ENCODE assay signal across 28 cellular contexts in the genomic region with DNA sequence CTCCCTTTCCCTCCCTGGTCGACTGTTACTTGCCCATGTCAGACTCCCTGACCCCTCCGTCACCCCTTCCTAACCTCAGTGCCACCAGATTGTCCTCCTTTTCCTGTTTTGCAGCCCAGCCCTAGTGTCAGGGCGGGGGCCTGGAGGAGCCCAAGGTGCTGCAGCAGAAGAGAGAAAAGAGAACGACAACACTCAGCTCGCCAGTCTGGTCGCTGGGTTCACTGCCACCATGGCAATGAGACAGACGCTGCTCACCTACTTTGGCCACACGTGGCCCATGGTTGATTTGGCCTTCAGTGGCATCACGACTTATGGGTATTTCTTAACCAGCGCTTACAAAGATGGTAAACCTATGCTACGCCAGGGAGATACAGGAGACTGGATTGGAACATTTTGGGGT.
"Had no signal": no experiment of that assay in that cellular context is flagged by ENCODE, and none has a peak within 500 bp of the region (broad histone marks: within the 10 kb centered on the region; RNA-seq: fewer than 3 reads in every experiment).

No MANE protein-coding gene starts in this region.

- H3K9me3 ChIP-seq: esophagus squamous epithelium, left lung, right lobe of liver, suprapubic skin, transverse colon, upper lobe of right lung, vagina had no signal

- DNase-seq: effector memory CD8-positive, alpha-beta T cell; erythroblast; esophagus squamous epithelium; foreskin melanocyte; glutamatergic neuron; heart right ventricle; hippocampal formation; left cardiac atrium; left lung; mesendoderm; midbrain; naive thymus-derived CD4-positive, alpha-beta T cell; occipital lobe; ovary; posterior cingulate gyrus; right lobe of liver; stimulated activated CD4-positive, alpha-beta T cell treated with anti-CD3 and anti-CD28 coated beads, Interleukin-12 subunit alpha, Interleukin-12 subunit beta, amount 100 ng/mL, for 4 hours; stimulated activated CD4-positive, alpha-beta T cell treated with anti-CD3 and anti-CD28 coated beads, Interleukin-1b, Interleukin-23, amount 100 ng/mL, for 48 hours; stimulated activated CD4-positive, alpha-beta T cell treated with anti-CD3 and anti-CD28 coated beads, Interleukin-4, amount 100 ng/mL, for 1 hour; stimulated activated CD8-positive, alpha-beta memory T cell treated with anti-CD3 and anti-CD28 coated beads, Interleukin-4, amount 100 ng/mL, for 48 hours; stimulated activated naive CD4-positive, alpha-beta T cell; stimulated activated naive CD8-positive, alpha-beta T cell treated with anti-CD3 and anti-CD28 coated beads, Interleukin-15, amount 100 ng/mL, for 72 hours; transverse colon; upper lobe of right lung had no signal

- H3K4me3 ChIP-seq: coronary artery, esophagus squamous epithelium, heart right ventricle, left lung, ovary, right lobe of liver, smooth muscle cell, suprapubic skin, transverse colon, upper lobe of right lung, vagina had no signal

- H3K36me3 ChIP-seq: esophagus squamous epithelium, heart right ventricle, left lung, ovary, right lobe of liver, suprapubic skin, transverse colon, upper lobe of right lung, vagina had no signal

- H3K27me3 ChIP-seq: heart right ventricle, left lung, ovary, right lobe of liver, suprapubic skin, transverse colon, upper lobe of right lung, vagina had no signal

- H3K27ac ChIP-seq: coronary artery, esophagus squamous epithelium, heart right ventricle, left lung, ovary, right lobe of liver, suprapubic skin, transverse colon, upper lobe of right lung, vagina had no signal

- H3K4me1 ChIP-seq: esophagus squamous epithelium, right lobe of liver, suprapubic skin, transverse colon, upper lobe of right lung, vagina had no signal

- ATAC-seq: effector memory CD8-positive, alpha-beta T cell; heart right ventricle; left cardiac atrium; left lung; right lobe of liver; stimulated activated naive CD8-positive, alpha-beta T cell treated with anti-CD3 and anti-CD28 coated beads, Interleukin-15, amount 100 ng/mL, for 72 hours; upper lobe of right lung had no signal

- H3K4me2 ChIP-seq: smooth muscle cell had no signal
